1 cellular context compared by ENCODE assay signal in the genomic region with DNA sequence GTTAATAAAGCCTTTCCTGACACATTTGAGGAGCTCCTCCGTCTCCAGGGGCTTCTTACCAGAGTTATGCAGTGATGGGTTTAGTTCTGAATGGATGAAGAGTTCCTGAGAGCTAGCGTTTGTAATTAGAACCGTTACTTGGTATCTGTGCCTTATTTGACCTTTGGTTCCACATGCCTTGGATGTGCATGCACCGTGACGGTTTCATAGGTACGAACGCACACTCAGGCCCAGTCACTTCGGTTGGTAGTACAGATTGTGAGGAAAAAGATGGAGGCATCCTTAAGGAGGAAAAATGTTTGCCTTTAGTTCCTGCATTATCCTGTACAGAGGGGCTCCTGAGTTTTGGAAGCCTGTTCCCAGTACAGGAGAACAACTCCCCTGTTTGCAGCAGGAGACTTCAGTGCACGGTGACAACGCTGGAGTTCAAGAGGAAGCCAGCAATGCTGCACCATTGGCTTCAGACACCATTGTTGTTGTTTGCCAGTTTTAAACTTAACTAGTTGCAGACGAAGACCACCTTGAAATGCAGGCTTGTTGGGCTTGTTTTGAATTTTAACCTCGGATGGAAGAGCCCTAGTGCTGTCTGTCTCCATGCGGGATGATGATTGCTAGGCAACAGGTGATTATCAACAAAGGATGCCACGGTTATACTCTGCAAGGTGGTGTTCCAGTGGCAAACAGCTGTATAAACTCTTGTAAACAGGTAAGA.
TF ChIP-seq lines count a peak whose summit lies in the region.

No MANE protein-coding gene starts in this region.

TF ChIP-seq in HepG2, 621 proteins besides CTCF, POLR2A, EP300 and RAD21:
- TF ChIP-seq RBM22 (optimal IDR thresholded peaks at IDR 0.05; ENCODE audit: low read length) = peak; percentile 73
- no peak for TF ChIP-seq ZNF790 (CRISPR knock-in tag; IDR thresholded peaks at IDR 0.05; ENCODE audit: borderline replicate concordance)
- TF ChIP-seq KDM1A (CRISPR knock-in tag; IDR thresholded peaks at IDR 0.05) = no peak
- TF ChIP-seq RBFOX2 (IDR thresholded peaks at IDR 0.05; ENCODE audit: low read depth, low read length) = 0 out of 2 replicates have a peak, but pooled peaks have one; percentile 31
- TF ChIP-seq MED8 (CRISPR knock-in tag; IDR thresholded peaks at IDR 0.05; ENCODE audit: insufficient replicate concordance) = no peak
- no peak for TF ChIP-seq CREBL2 (CRISPR knock-in tag; IDR thresholded peaks at IDR 0.05; ENCODE audit: borderline replicate concordance)
- TF ChIP-seq ZNF777 (CRISPR knock-in tag; IDR thresholded peaks at IDR 0.05) = no peak
- TF ChIP-seq, protein P1, sequence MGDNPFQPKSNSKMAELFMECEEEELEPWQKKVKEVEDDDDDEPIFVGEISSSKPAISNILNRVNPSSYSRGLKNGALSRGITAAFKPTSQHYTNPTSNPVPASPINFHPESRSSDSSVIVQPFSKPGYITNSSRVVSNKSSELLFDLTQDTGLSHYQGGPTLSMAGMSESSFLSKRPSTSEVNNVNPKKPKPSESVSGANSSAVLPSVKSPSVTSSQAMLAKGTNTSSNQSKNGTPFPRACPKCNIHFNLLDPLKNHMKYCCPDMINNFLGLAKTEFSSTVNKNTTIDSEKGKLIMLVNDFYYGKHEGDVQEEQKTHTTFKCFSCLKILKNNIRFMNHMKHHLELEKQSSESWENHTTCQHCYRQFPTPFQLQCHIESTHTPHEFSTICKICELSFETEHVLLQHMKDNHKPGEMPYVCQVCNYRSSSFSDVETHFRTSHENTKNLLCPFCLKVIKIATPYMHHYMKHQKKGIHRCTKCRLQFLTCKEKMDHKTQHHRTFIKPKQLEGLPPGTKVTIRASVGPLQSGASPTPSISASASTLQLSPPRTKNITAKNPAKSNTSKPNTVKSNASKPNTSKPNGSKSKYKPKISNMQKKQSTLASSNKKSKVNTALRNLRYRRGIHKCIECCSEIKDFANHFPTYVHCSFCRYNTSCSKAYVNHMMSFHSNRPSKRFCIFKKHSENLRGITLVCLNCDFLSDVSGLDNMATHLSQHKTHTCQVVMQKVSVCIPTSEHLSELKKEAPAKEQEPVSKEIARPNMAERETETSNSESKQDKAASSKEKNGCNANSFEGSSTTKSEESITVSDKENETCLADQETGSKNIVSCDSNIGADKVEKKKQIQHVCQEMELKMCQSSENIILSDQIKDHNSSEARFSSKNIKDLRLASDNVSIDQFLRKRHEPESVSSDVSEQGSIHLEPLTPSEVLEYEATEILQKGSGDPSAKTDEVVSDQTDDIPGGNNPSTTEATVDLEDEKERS (CRISPR knock-in tag; IDR thresholded peaks at IDR 0.05) = no peak
- TF ChIP-seq, protein P2, sequence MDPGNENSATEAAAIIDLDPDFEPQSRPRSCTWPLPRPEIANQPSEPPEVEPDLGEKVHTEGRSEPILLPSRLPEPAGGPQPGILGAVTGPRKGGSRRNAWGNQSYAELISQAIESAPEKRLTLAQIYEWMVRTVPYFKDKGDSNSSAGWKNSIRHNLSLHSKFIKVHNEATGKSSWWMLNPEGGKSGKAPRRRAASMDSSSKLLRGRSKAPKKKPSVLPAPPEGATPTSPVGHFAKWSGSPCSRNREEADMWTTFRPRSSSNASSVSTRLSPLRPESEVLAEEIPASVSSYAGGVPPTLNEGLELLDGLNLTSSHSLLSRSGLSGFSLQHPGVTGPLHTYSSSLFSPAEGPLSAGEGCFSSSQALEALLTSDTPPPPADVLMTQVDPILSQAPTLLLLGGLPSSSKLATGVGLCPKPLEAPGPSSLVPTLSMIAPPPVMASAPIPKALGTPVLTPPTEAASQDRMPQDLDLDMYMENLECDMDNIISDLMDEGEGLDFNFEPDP (CRISPR knock-in tag; conservative IDR thresholded peaks at IDR 0.05) = no peak
- no peak for TF ChIP-seq NR1H2 (CRISPR knock-in tag; IDR thresholded peaks at IDR 0.05; ENCODE audit: borderline replicate concordance, low read depth)
- no peak for TF ChIP-seq GPBP1L1 (CRISPR knock-in tag; IDR thresholded peaks at IDR 0.05)
- TF ChIP-seq RXRB (CRISPR knock-in tag; IDR thresholded peaks at IDR 0.05; ENCODE audit: borderline replicate concordance) = no peak
- TF ChIP-seq ZC3H4 (CRISPR knock-in tag; IDR thresholded peaks at IDR 0.05; ENCODE audit: borderline replicate concordance) = no peak
- TF ChIP-seq ZNF879 (CRISPR knock-in tag; IDR thresholded peaks at IDR 0.05) = no peak
- no peak for TF ChIP-seq DNMT1 (CRISPR knock-in tag; IDR thresholded peaks at IDR 0.05)
- no peak for TF ChIP-seq CC2D1A (CRISPR knock-in tag; IDR thresholded peaks at IDR 0.05)
- no peak for TF ChIP-seq ZNF460 (CRISPR knock-in tag; IDR thresholded peaks at IDR 0.05; ENCODE audit: borderline replicate concordance)
- TF ChIP-seq ZBTB38 (CRISPR knock-in tag; IDR thresholded peaks at IDR 0.05) = peak; percentile 56
- 0 out of 2 replicates have a peak, but pooled peaks have one; percentile 25 for TF ChIP-seq POLR2G (IDR thresholded peaks at IDR 0.05; ENCODE audit: low read depth, low read length)
- no peak for TF ChIP-seq TBL1XR1 (IDR thresholded peaks at IDR 0.05; ENCODE audit: borderline replicate concordance, low read length, partially characterized antibody)
- no peak for TF ChIP-seq HDAC1 (CRISPR knock-in tag; IDR thresholded peaks at IDR 0.05)
- no peak for TF ChIP-seq ZFP62 (CRISPR knock-in tag; IDR thresholded peaks at IDR 0.05)
- TF ChIP-seq ZSCAN25 (CRISPR knock-in tag; IDR thresholded peaks at IDR 0.05) = no peak
- TF ChIP-seq ZMAT3 (CRISPR knock-in tag; conservative IDR thresholded peaks at IDR 0.05) = no peak
- no peak for TF ChIP-seq MXD4 (CRISPR knock-in tag; IDR thresholded peaks at IDR 0.05)
- no peak for TF ChIP-seq CBX5 (CRISPR knock-in tag; IDR thresholded peaks at IDR 0.05; ENCODE audit: borderline replicate concordance)
- TF ChIP-seq PCBP2 (optimal IDR thresholded peaks at IDR 0.05; ENCODE audit: low read depth, low read length, poor library complexity, severe bottlenecking) = no peak
- TF ChIP-seq ZNF225 (CRISPR knock-in tag; IDR thresholded peaks at IDR 0.05) = no peak
- TF ChIP-seq ZGPAT (CRISPR knock-in tag; IDR thresholded peaks at IDR 0.05) = no peak
- TF ChIP-seq ZC3H13 (CRISPR knock-in tag; IDR thresholded peaks at IDR 0.05) = 0 out of 2 replicates have a peak, but pooled peaks have one; percentile 67
- TF ChIP-seq ZNF670 (CRISPR knock-in tag; IDR thresholded peaks at IDR 0.05; ENCODE audit: borderline replicate concordance) = no peak
- no peak for TF ChIP-seq MAZ (IDR thresholded peaks at IDR 0.05; ENCODE audit: borderline replicate concordance, low read depth, low read length)
- no peak for TF ChIP-seq MAZ (CRISPR knock-in tag; IDR thresholded peaks at IDR 0.05; ENCODE audit: low read depth)
- TF ChIP-seq, protein P3, sequence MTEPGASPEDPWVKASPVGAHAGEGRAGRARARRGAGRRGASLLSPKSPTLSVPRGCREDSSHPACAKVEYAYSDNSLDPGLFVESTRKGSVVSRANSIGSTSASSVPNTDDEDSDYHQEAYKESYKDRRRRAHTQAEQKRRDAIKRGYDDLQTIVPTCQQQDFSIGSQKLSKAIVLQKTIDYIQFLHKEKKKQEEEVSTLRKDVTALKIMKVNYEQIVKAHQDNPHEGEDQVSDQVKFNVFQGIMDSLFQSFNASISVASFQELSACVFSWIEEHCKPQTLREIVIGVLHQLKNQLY (CRISPR knock-in tag; IDR thresholded peaks at IDR 0.05) = no peak
- no peak for TF ChIP-seq PTBP1 (IDR thresholded peaks at IDR 0.05; ENCODE audit: low read depth, low read length, poor library complexity, severe bottlenecking)
- TF ChIP-seq, protein P4, sequence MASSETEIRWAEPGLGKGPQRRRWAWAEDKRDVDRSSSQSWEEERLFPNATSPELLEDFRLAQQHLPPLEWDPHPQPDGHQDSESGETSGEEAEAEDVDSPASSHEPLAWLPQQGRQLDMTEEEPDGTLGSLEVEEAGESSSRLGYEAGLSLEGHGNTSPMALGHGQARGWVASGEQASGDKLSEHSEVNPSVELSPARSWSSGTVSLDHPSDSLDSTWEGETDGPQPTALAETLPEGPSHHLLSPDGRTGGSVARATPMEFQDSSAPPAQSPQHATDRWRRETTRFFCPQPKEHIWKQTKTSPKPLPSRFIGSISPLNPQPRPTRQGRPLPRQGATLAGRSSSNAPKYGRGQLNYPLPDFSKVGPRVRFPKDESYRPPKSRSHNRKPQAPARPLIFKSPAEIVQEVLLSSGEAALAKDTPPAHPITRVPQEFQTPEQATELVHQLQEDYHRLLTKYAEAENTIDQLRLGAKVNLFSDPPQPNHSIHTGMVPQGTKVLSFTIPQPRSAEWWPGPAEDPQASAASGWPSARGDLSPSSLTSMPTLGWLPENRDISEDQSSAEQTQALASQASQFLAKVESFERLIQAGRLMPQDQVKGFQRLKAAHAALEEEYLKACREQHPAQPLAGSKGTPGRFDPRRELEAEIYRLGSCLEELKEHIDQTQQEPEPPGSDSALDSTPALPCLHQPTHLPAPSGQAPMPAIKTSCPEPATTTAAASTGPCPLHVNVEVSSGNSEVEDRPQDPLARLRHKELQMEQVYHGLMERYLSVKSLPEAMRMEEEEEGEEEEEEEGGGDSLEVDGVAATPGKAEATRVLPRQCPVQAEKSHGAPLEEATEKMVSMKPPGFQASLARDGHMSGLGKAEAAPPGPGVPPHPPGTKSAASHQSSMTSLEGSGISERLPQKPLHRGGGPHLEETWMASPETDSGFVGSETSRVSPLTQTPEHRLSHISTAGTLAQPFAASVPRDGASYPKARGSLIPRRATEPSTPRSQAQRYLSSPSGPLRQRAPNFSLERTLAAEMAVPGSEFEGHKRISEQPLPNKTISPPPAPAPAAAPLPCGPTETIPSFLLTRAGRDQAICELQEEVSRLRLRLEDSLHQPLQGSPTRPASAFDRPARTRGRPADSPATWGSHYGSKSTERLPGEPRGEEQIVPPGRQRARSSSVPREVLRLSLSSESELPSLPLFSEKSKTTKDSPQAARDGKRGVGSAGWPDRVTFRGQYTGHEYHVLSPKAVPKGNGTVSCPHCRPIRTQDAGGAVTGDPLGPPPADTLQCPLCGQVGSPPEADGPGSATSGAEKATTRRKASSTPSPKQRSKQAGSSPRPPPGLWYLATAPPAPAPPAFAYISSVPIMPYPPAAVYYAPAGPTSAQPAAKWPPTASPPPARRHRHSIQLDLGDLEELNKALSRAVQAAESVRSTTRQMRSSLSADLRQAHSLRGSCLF (CRISPR knock-in tag; IDR thresholded peaks at IDR 0.05; ENCODE audit: borderline replicate concordance) = no peak
- no peak for TF ChIP-seq TRAFD1 (CRISPR knock-in tag; IDR thresholded peaks at IDR 0.05; ENCODE audit: borderline replicate concordance)
- no peak for TF ChIP-seq ZNF30 (CRISPR knock-in tag; IDR thresholded peaks at IDR 0.05)
TF ChIP-seq in HepG2: peak in this region for 5.
